ENCODE assay signal across 25 cellular contexts in the genomic region with DNA sequence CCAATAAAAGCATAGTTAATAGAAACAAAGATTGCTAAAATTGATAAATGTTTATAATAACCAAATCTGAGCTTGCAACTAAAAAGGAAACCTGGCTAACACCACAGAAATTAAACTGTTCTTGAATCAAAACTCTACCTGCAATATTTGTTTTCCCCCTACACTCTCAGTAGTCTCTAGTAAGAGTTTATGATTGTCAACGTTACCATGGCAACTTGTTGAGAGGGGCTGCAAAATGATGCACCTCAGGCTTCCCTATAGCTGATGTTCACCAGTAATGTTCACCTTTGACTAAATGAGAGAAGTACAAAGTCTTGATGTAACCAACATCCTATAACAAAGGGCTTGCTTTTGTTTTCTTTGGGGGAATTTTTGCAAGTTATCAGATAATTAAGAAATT.
"Had no signal": no experiment of that assay in that cellular context is flagged by ENCODE, and none has a peak within 500 bp of the region (broad histone marks: within the 10 kb centered on the region; RNA-seq: fewer than 3 reads in every experiment).

No MANE protein-coding gene starts in this region.

- H3K9ac ChIP-seq: neural progenitor cell had no signal

- H2AFZ ChIP-seq: neural progenitor cell had no signal

- H3K9me3 ChIP-seq: pancreas, prostate gland, right lobe of liver, sigmoid colon, stomach, thoracic aorta, thyroid gland, tibial nerve, upper lobe of left lung, vagina had no signal

- H3K27ac ChIP-seq: neural progenitor cell, pancreas, prostate gland, right lobe of liver, sigmoid colon, stomach, thoracic aorta, thyroid gland, tibial nerve, upper lobe of left lung, vagina had no signal

- H3K4me2 ChIP-seq: neural progenitor cell had no signal

- H3K4me3 ChIP-seq: neural progenitor cell, pancreas, prostate gland, right lobe of liver, sigmoid colon, stomach, thoracic aorta, thyroid gland, tibial nerve, upper lobe of left lung, vagina had no signal

- DNase-seq: naive thymus-derived CD8-positive, alpha-beta T cell; nephron progenitor cell; pancreas; right cardiac atrium; right lobe of liver; sigmoid colon; small intestine; stimulated activated CD4-positive, alpha-beta T cell treated with anti-CD3 and anti-CD28 coated beads, Interleukin-15, amount 100 ng/mL, for 24 hours; stimulated activated CD4-positive, alpha-beta T cell treated with anti-CD3 and anti-CD28 coated beads, Interleukin-2, amount 100 ng/mL, for 24 hours; stimulated activated CD4-positive, alpha-beta T cell treated with anti-CD3 and anti-CD28 coated beads, Interleukin-2, amount 100 ng/mL, for 48 hours; stimulated activated CD4-positive, alpha-beta T cell treated with anti-CD3 and anti-CD28 coated beads, Interleukin-4, amount 100 ng/mL, for 24 hours; stimulated activated naive B cell treated with anti-CD40 and anti-IgM and Interleukin-4, amounts not matched to agents 10 μg/mL and 1 μg/mL and 100 μg/mL, for 72 hours; stimulated activated naive CD4-positive, alpha-beta T cell treated with Interleukin-2 at 50 U/mL for 16 hours; stomach; thyroid gland; trophoblast cell; upper lobe of left lung had no signal

- FAIRE-seq: pancreas, small intestine, urothelium cell line had no signal

- ATAC-seq: naive thymus-derived CD8-positive, alpha-beta T cell; natural killer cell treated with Interleukin-12 subunit alpha and Interleukin-12 subunit beta and Interleukin-15 and Interleukin-18, amount 100 ng/mL, for 72 hours; pancreas; right cardiac atrium; right lobe of liver; stimulated activated effector memory CD8-positive, alpha-beta T cell treated with anti-CD3 and anti-CD28 coated beads, Interleukin-12 subunit alpha, Interleukin-12 subunit beta, amount 100 ng/mL, for 72 hours; stimulated activated naive B cell treated with anti-CD40 and anti-IgM and Interleukin-4, amounts not matched to agents 10 μg/mL and 1 μg/mL and 100 μg/mL, for 72 hours had no signal

- H3K36me3 ChIP-seq: neural progenitor cell, pancreas, prostate gland, right lobe of liver, sigmoid colon, stomach, thoracic aorta, thyroid gland, tibial nerve, upper lobe of left lung, vagina had no signal

- H3K27me3 ChIP-seq: neural progenitor cell, pancreas, right lobe of liver, sigmoid colon, stomach, thyroid gland, tibial nerve, upper lobe of left lung, vagina had no signal

- H3K4me1 ChIP-seq: neural progenitor cell, pancreas, prostate gland, right lobe of liver, thyroid gland, tibial nerve, upper lobe of left lung, vagina had no signal
